1 cellular context compared by ENCODE assay signal in the genomic region with DNA sequence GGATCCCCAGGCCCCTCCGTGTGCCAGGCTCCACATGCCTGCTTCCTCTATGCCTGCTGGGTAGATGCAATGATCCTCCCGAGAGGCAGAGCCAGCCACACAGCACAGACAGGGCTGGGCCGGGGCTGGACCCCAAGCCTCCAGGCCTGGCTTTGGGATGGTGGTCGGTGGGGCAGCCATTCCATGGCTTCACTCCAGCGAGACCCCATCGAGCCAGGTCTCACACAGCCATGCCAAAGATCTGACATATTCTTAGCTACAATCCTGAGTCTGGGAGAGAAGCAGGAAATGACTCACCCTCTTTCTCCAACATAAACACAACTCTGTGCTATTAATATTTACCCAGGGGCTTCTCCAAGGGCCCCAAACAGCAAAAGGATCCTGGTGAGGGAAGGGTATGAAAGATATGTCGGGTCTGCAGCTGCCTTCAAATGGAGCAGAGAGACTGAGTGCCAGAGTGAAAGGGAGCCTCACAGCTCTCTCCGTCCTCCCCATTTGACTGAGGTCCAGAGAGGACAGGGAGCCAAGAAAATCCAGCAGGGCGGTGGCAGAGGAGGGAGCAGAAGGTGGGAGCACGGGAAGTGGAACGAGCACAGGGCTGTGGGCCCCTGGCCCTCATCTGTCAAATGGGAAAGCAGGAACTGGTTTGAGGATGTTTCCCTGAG.
A peak's percentile ranks its signal among the peaks of the same experiment; 100 is the strongest.
TF ChIP-seq lines count a peak whose summit lies in the region.

No MANE protein-coding gene starts in this region.

TF ChIP-seq in HCT116, 20 proteins besides CTCF, POLR2A, EP300 and RAD21 (continued from another document):
- TF ChIP-seq CEBPB (IDR thresholded peaks at IDR 0.05; ENCODE audit: low read depth), result no peak
- TF ChIP-seq ZFX (IDR thresholded peaks at IDR 0.05), result no peak
- no peak for TF ChIP-seq EZH2phosphoT487 (IDR thresholded peaks at IDR 0.05; ENCODE audit: borderline replicate concordance)
- no peak for TF ChIP-seq YY1 (IDR thresholded peaks at IDR 0.05; ENCODE audit: extremely low read depth, insufficient replicate concordance, low read depth, low read length)
- TF ChIP-seq JUND (IDR thresholded peaks at IDR 0.05), result peak; percentile 82
- no peak for TF ChIP-seq SRF (IDR thresholded peaks at IDR 0.05; ENCODE audit: low read depth)
- TF ChIP-seq, protein P1, sequence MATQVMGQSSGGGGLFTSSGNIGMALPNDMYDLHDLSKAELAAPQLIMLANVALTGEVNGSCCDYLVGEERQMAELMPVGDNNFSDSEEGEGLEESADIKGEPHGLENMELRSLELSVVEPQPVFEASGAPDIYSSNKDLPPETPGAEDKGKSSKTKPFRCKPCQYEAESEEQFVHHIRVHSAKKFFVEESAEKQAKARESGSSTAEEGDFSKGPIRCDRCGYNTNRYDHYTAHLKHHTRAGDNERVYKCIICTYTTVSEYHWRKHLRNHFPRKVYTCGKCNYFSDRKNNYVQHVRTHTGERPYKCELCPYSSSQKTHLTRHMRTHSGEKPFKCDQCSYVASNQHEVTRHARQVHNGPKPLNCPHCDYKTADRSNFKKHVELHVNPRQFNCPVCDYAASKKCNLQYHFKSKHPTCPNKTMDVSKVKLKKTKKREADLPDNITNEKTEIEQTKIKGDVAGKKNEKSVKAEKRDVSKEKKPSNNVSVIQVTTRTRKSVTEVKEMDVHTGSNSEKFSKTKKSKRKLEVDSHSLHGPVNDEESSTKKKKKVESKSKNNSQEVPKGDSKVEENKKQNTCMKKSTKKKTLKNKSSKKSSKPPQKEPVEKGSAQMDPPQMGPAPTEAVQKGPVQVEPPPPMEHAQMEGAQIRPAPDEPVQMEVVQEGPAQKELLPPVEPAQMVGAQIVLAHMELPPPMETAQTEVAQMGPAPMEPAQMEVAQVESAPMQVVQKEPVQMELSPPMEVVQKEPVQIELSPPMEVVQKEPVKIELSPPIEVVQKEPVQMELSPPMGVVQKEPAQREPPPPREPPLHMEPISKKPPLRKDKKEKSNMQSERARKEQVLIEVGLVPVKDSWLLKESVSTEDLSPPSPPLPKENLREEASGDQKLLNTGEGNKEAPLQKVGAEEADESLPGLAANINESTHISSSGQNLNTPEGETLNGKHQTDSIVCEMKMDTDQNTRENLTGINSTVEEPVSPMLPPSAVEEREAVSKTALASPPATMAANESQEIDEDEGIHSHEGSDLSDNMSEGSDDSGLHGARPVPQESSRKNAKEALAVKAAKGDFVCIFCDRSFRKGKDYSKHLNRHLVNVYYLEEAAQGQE (IDR thresholded peaks at IDR 0.05; ENCODE audit: low read depth), result no peak
